Comparison of ENCODE assay signal across 14 cellular contexts in the genomic region with DNA sequence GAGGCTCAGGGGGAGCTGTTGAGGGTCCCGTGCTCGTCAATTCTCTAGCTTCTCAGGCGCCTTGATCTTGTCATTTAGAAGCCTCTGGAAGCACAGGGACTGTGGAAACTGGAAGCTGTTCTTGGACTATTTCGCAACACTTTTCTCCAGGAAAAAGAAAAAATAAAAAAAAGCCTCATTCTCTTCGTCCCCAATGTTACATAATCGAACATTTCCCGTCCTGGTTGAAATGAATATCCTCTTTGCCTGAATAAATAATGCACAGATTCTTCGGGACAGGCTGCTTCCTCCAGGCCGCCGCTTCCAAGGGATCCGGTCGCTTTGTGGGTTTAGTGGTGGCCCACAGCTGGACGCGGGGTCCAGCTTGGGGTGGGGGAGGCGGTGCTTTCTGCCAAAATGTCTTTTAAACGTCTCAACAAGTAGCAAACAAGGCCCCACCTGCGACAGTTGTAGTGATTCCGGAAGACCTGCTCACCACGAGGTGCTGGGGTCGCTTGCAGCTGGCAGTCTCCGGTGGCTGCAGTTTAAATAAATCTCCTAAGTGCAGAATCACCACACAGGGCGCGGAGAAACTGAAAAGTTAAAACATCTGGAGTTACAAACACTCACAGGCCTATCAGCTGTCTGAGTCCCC.
DNase-seq lines count a peak whose midpoint lies in the region; ATAC-seq and TF ChIP-seq lines count a peak whose summit lies in the region.
"Had no signal": no experiment of that assay in that cellular context is flagged by ENCODE, and none has a peak within 500 bp of the region (broad histone marks: within the 10 kb centered on the region; RNA-seq: fewer than 3 reads in every experiment).

No MANE protein-coding gene starts in this region.

- no peaks in the 10 kb centered on the region for H3K9me3 Mint-ChIP-seq in memory B cell

- DNase-seq in NCI-H510A treated with DMSO at 0.1 percent for 48 hours (lab: John Stamatoyannopoulos, UW) (peak; percentile 32), NCI-H510A (lab: John Stamatoyannopoulos, UW) (no peak), mammary epithelial cell (no peak), memory B cell (ENCODE audit: low spot score in 2 of 2) (no peak), tibial nerve (ENCODE audit: low spot score in 2 of 2) (no peak), EL (no peak), GM19240 (ENCODE audit: insufficient read length, low spot score) (no peak)
- DNase-seq: ACHN, head of caudate nucleus, NCI-H1930, small intestine, trophoblast cell had no signal

- peak overlapping the region; percentile 12 for H3K4me3 Mint-ChIP-seq in memory B cell
- H3K4me3 Mint-ChIP-seq: activated naive CD8-positive, alpha-beta T cell had no signal

- no peak for TF ChIP-seq POLR2A in tibial nerve (IDR thresholded peaks at IDR 0.05)

- WGBS in mammary epithelial cell (ENCODE audit: low coverage, missing lambda C conversion rate) = 55% methylated on average over 17 of the region's 23 CpGs
- WGBS in tibial nerve, 2 donors = 26 to 32% methylated on average over 23 of the region's 23 CpGs

- no peaks in the 10 kb centered on the region for H4K20me1 ChIP-seq in mammary epithelial cell (ENCODE audit: insufficient read depth, low read length)

- H2AFZ ChIP-seq in mammary epithelial cell (ENCODE audit: low read depth, low read length) = peak overlapping the region; percentile 71

- dilution Hi-C loops in mammary epithelial cell (cut with HindIII; ENCODE audit: low sequenced_read_pairs) = no loop called here

- H3K4me1 ChIP-seq in mammary epithelial cell (ENCODE audit: insufficient read depth, low read length) = no peaks in the 10 kb centered on the region
- H3K4me1 ChIP-seq in tibial nerve = peaks cover 0 to 15% (median 4%) of the 10 kb centered on the region in 4 donors

- H3K36me3 ChIP-seq in mammary epithelial cell (ENCODE audit: insufficient read depth, low read length) (no peaks in the 10 kb centered on the region), tibial nerve (no peaks in the 10 kb centered on the region)

- H3K9me3 ChIP-seq in mammary epithelial cell (replicated peaks; ENCODE audit: insufficient read depth, low read length) = no peaks in the 10 kb centered on the region
- H3K9me3 ChIP-seq in tibial nerve = no peaks in the 10 kb centered on the region

- H3K79me2 ChIP-seq in mammary epithelial cell (ENCODE audit: insufficient read depth, low read length) = no peaks in the 10 kb centered on the region

- peaks cover 5% of the 10 kb centered on the region for H3K27me3 Mint-ChIP-seq in memory B cell

- H3K36me3 Mint-ChIP-seq in memory B cell = no peaks in the 10 kb centered on the region
- H3K36me3 Mint-ChIP-seq: activated naive CD8-positive, alpha-beta T cell had no signal

- ATAC-seq in memory B cell (ENCODE audit: low read depth) = peak; percentile 38
- ATAC-seq in GM18861 (IDR thresholded peaks at IDR 0.05; ENCODE audit: unreplicated experiment) = no peak

- H3K27me3 ChIP-seq in mammary epithelial cell (ENCODE audit: insufficient read depth, low read length) (no peaks in the 10 kb centered on the region), tibial nerve (no peaks in the 10 kb centered on the region)

- intact Hi-C loops in mammary epithelial cell (cut with micrococcal nuclease) = no loop called here

- TF ChIP-seq CTCF in mammary epithelial cell (conservative IDR thresholded peaks at IDR 0.05 in 1 of 2, IDR thresholded peaks at IDR 0.05 in 1 of 2; ENCODE audit: extremely low read depth in 1 of 2, insufficient read depth in 1 of 2, low read depth in 1 of 2, low read length in 2 of 2) (no peak), tibial nerve (IDR thresholded peaks at IDR 0.05) (no peak)

- CTCF ChIA-PET in mammary epithelial cell (lab: Charles Lee; ENCODE audit: low non-redundant PET) = no interaction called here

- no TSS peak for BruUV-seq in mammary epithelial cell (replicated peaks; lab: Mats Ljungman, UMichigan)

- in situ Hi-C loops in mammary epithelial cell (cut with MboI; ENCODE audit: low sequenced_read_pairs in 2 of 2) = loop anchor here (10.0 to 25.0 kb wide), 2 partner anchors 581 to 583 kb away; no protein-coding TSS in a partner anchor

- no peak overlapping the region for H3K27ac ChIP-seq in mammary epithelial cell (ENCODE audit: insufficient read depth, low read depth, low read length)
- peak overlapping the region in 3 of 4 donors; percentile 21 to 68 (median 48) for H3K27ac ChIP-seq in tibial nerve

- TF ChIP-seq EP300 in tibial nerve (IDR thresholded peaks at IDR 0.05) = peak in 1 of 2 donors; percentile 48

- H3K4me3 ChIP-seq in mammary epithelial cell (replicated peaks in 1 of 3; ENCODE audit: insufficient read depth in 1 of 3, low read depth in 2 of 3, low read length in 3 of 3) (no peak overlapping the region), tibial nerve (peak overlapping the region in 2 of 4 donors; percentile 26 to 39)

- H3K27ac Mint-ChIP-seq in memory B cell = no peak overlapping the region
- H3K27ac Mint-ChIP-seq: activated naive CD8-positive, alpha-beta T cell had no signal

- peaks cover 2% of the 10 kb centered on the region for H3K4me1 Mint-ChIP-seq in memory B cell

- no peak overlapping the region for H3K9ac ChIP-seq in mammary epithelial cell (ENCODE audit: insufficient read depth, low read length)

- H3K4me2 ChIP-seq in mammary epithelial cell (ENCODE audit: insufficient read depth, low read depth, low read length) = no peak overlapping the region
